8 cellular contexts compared by ENCODE assay signal in the genomic region with DNA sequence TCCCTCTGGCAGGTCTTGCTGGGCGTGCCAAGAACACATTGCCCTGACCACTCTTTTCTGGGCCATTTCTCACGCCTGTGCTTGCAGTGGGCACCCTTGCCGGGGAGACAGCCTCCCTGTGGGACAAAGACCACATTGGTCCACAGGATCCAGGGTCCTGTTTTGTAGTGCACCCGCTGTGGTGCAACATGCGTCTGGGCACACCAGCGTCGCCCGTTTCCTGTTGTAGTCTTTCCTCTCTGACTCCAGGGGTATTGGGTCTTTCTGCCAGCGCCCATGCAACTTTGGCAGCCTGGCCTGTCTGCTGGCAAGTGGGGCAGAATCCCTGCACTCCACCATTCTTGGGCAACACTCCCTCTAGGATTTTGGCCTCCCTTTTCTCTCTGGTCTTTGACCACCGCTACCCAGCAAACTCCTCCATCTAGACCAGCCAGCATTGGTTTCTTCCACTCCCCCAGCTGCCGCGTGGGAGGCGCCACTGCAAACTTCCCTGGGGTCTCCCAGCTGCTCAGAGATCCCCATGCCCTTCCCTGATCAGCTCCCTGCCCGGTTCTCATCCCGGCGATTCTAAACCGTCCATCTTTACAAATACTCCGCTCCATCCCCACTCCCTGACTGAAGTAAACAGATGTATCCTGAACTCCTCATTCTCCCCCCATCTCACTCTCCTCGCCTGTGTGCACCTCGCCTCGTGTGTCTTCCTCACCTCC. TPM values are rescaled to one million over a fixed set of nuclear protein-coding genes. Genes with fewer than 3 reads are reported as not detected.
DNase-seq lines count a peak whose midpoint lies in the region; TF ChIP-seq lines count a peak whose summit lies in the region.

No MANE protein-coding gene starts in this region.

- H3K27ac Mint-ChIP-seq in HFFc6, result peak overlapping the region; percentile 82
- H3K27ac Mint-ChIP-seq in activated T-helper 2 cell treated with anti-CD3 and anti-CD28 coated beads, Interferon-gamma antibody, Interleukin-2, Interleukin-4, amounts not matched to agents 10 μg/mL and 5 μg/mL and 100 μg/mL, durations not matched to agents 14 hours and 24 hours and 36 hours, result peak overlapping the region; percentile 30

- H3K9me3 Mint-ChIP-seq in HFFc6, result no peaks in the 10 kb centered on the region
- H3K9me3 Mint-ChIP-seq in activated T-helper 2 cell treated with anti-CD3 and anti-CD28 coated beads, Interferon-gamma antibody, Interleukin-2, Interleukin-4, amounts not matched to agents 10 μg/mL and 5 μg/mL and 100 μg/mL, durations not matched to agents 14 hours and 24 hours and 36 hours, result no peaks in the 10 kb centered on the region

- H3K4me3 ChIP-seq in iPS-18c (ENCODE audit: insufficient read depth, low read depth, low read length) (peak overlapping the region; percentile 94), spleen (peak overlapping the region; percentile 96 to 100 (median 99))

- TF ChIP-seq POLR2A in spleen (IDR thresholded peaks at IDR 0.05), result no peak

- no peaks in the 10 kb centered on the region for H3K9me3 ChIP-seq in iPS-18c (ENCODE audit: control insufficient read depth, insufficient read depth, low read length)
- no peaks in the 10 kb centered on the region for H3K9me3 ChIP-seq in spleen

- peak overlapping the region in 5 of 8 donors; percentile 90 to 96 (median 95) for H3K27ac ChIP-seq in spleen

- peaks cover 27 to 73% (median 50%) of the 10 kb centered on the region in 6 donors for H3K4me1 ChIP-seq in spleen

- H3K4me3 Mint-ChIP-seq in HFFc6, result peak overlapping the region; percentile 91
- H3K4me3 Mint-ChIP-seq in activated T-helper 2 cell treated with anti-CD3 and anti-CD28 coated beads, Interferon-gamma antibody, Interleukin-2, Interleukin-4, amounts not matched to agents 10 μg/mL and 5 μg/mL and 100 μg/mL, durations not matched to agents 14 hours and 24 hours and 36 hours (ENCODE audit: low read depth), result peak overlapping the region; percentile 84

- no peak for TF ChIP-seq CTCF in HFFc6 (IDR thresholded peaks at IDR 0.05)
- no peak for TF ChIP-seq CTCF in spleen (IDR thresholded peaks at IDR 0.05 in 8 of 11, conservative IDR thresholded peaks at IDR 0.05 in 3 of 11)

- H3K36me3 ChIP-seq in spleen, result peaks cover 5 to 32% (median 18%) of the 10 kb centered on the region in 6 donors

- H3K4me1 Mint-ChIP-seq in HFFc6 (ENCODE audit: low read depth), result peaks cover 38% of the 10 kb centered on the region
- H3K4me1 Mint-ChIP-seq in activated T-helper 2 cell treated with anti-CD3 and anti-CD28 coated beads, Interferon-gamma antibody, Interleukin-2, Interleukin-4, amounts not matched to agents 10 μg/mL and 5 μg/mL and 100 μg/mL, durations not matched to agents 14 hours and 24 hours and 36 hours (ENCODE audit: low read depth), result peaks cover 12% of the 10 kb centered on the region

- intact Hi-C loops in activated T-helper 2 cell treated with anti-CD3 and anti-CD28 coated beads, Interferon-gamma antibody, Interleukin-2, Interleukin-4, amounts not matched to agents 10 μg/mL and 5 μg/mL and 100 μg/mL, durations not matched to agents 14 hours and 24 hours and 36 hours (cut with micrococcal nuclease), result no loop called here
- intact Hi-C loops in spleen (cut with DNase I; ENCODE audit: low total_unique reads), result no loop called here

- 30 to 42% (median 33%) methylated on average over 21 of the region's 21 CpGs for WGBS in spleen, 5 donors

- H3K27me3 Mint-ChIP-seq in HFFc6 (ENCODE audit: insufficient read depth), result peaks cover 2% of the 10 kb centered on the region; the same call in 1 of the 2 replicates
- no peaks in the 10 kb centered on the region for H3K27me3 Mint-ChIP-seq in activated T-helper 2 cell treated with anti-CD3 and anti-CD28 coated beads, Interferon-gamma antibody, Interleukin-2, Interleukin-4, amounts not matched to agents 10 μg/mL and 5 μg/mL and 100 μg/mL, durations not matched to agents 14 hours and 24 hours and 36 hours (ENCODE audit: low read depth)

- DNase-seq in HFFc6 (no peak), spleen (peak; percentile 76), activated gamma-delta T cell treated with Interleukin-2 at 50 U/mL for 16 hours (no peak), NCI-H1436 (lab: John Stamatoyannopoulos, UW) (no peak), KG1 (lab: John Stamatoyannopoulos, UW) (no peak)
- no peak for DNase-seq in activated T-helper 2 cell treated with anti-CD3 and anti-CD28 coated beads, Interferon-gamma antibody, Interleukin-2, Interleukin-4, amounts not matched to agents 10 μg/mL and 5 μg/mL and 100 μg/mL, durations not matched to agents 14 hours and 24 hours and 36 hours (ENCODE audit: low spot score)
- DNase-seq in stimulated activated CD4-positive, alpha-beta T cell treated with anti-CD3 and anti-CD28 coated beads, Interleukin-2, amount 100 ng/mL, for 48 hours, result no peak

- no peaks in the 10 kb centered on the region for H3K27me3 ChIP-seq in spleen (replicated peaks in 1 of 7)

- H3K36me3 Mint-ChIP-seq in HFFc6 (ENCODE audit: low read depth), result peaks cover 4% of the 10 kb centered on the region; the same call in 1 of the 2 replicates
- peaks cover 4% of the 10 kb centered on the region for H3K36me3 Mint-ChIP-seq in activated T-helper 2 cell treated with anti-CD3 and anti-CD28 coated beads, Interferon-gamma antibody, Interleukin-2, Interleukin-4, amounts not matched to agents 10 μg/mL and 5 μg/mL and 100 μg/mL, durations not matched to agents 14 hours and 24 hours and 36 hours (ENCODE audit: low read depth)

RNA-seq across cellular contexts. Expression of a gene that starts 1.2 kb away (rescaled TPM):
- 10 to 100 TPM; 51.8 to 63.5 (median 58.0) TPM for total RNA-seq in HFFc6 (2021; fragmentation: NEBNext Ultra II Directional; extraction: Animal tissue kit (Norgen Biotek cat#: 25700))
- total RNA-seq in activated T-helper 2 cell treated with anti-CD3 and anti-CD28 coated beads, Interferon-gamma antibody, Interleukin-2, Interleukin-4, amounts not matched to agents 10 μg/mL and 5 μg/mL and 100 μg/mL, durations not matched to agents 14 hours and 24 hours and 36 hours, result 7.0 and 7.1 TPM in 2 replicates
- total RNA-seq in spleen, result 10 to 100 TPM; 23.7 to 45.9 (median 32.5) TPM
- 10 to 100 TPM; 19.9 to 35.7 (median 20.9) TPM for polyA plus RNA-seq in spleen

RNA-seq across cellular contexts. Expression of a gene that starts 12.3 kb away (rescaled TPM):
- total RNA-seq in HFFc6 (2021; fragmentation: NEBNext Ultra II Directional; extraction: Animal tissue kit (Norgen Biotek cat#: 25700)), result 10 to 100 TPM; 20.3 to 39.2 (median 23.0) TPM
- total RNA-seq in activated T-helper 2 cell treated with anti-CD3 and anti-CD28 coated beads, Interferon-gamma antibody, Interleukin-2, Interleukin-4, amounts not matched to agents 10 μg/mL and 5 μg/mL and 100 μg/mL, durations not matched to agents 14 hours and 24 hours and 36 hours, result 1.7 and 1.9 TPM in 2 replicates
- 10 to 100 TPM in 6 of 7 donors, 1 to 10 TPM in 1; 8.7 to 39.5 (median 27.1) TPM for total RNA-seq in spleen
- 10 to 100 TPM in 2 of 3 donors, 1 to 10 TPM in 1; 8.8 to 16.5 (median 10.0) TPM for polyA plus RNA-seq in spleen

RNA-seq across cellular contexts. Expression of a gene that starts 26.3 kb away (rescaled TPM):
- 10 to 100 TPM; 11.8 to 14.8 (median 14.3) TPM for total RNA-seq in HFFc6 (2021; fragmentation: NEBNext Ultra II Directional; extraction: Animal tissue kit (Norgen Biotek cat#: 25700))
- total RNA-seq in activated T-helper 2 cell treated with anti-CD3 and anti-CD28 coated beads, Interferon-gamma antibody, Interleukin-2, Interleukin-4, amounts not matched to agents 10 μg/mL and 5 μg/mL and 100 μg/mL, durations not matched to agents 14 hours and 24 hours and 36 hours, result 38.7 and 42.2 TPM in 2 replicates
- 10 to 100 TPM; 21.0 to 28.0 (median 26.4) TPM for total RNA-seq in spleen
- polyA plus RNA-seq in spleen, result 10 to 100 TPM; 20.1 to 28.3 (median 24.2) TPM

RNA-seq across cellular contexts. Expression of a gene that starts 28.7 kb away (rescaled TPM):
- total RNA-seq in HFFc6 (2021; fragmentation: NEBNext Ultra II Directional; extraction: Animal tissue kit (Norgen Biotek cat#: 25700)), result not detected
- total RNA-seq in activated T-helper 2 cell treated with anti-CD3 and anti-CD28 coated beads, Interferon-gamma antibody, Interleukin-2, Interleukin-4, amounts not matched to agents 10 μg/mL and 5 μg/mL and 100 μg/mL, durations not matched to agents 14 hours and 24 hours and 36 hours, result 2.4 and 2.5 TPM in 2 replicates
- 1 to 10 TPM in 5 of 7 donors, under 1 TPM in 2; 0.63 to 4.3 (median 1.6) TPM for total RNA-seq in spleen
- polyA plus RNA-seq in spleen, result under 1 TPM; 0.11 to 0.48 (median 0.21) TPM
